In the genomic region with DNA sequence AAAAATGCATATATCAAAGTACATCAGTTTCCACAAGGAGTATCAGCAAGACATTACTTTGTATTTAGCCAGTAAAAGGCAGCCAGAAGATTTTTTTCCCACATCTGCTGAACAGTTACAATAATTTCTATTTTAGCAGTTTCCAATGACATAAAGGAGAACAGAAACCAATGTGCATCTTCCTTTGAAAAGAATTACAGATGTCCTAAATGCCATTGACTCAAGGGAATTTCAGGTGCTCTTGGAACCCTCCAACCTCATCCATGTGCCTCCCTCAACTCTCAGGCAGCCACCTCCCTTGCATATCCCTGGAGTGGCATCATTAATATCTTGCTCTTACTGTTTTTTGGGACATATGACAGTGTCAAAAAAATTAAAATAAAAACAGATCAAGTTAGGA, we compare ENCODE assay signal across 15 cellular contexts.
DNase-seq lines count a peak whose midpoint lies in the region; ATAC-seq and TF ChIP-seq lines count a peak whose summit lies in the region.
"Had no signal": no experiment of that assay in that cellular context is flagged by ENCODE, and none has a peak within 500 bp of the region (broad histone marks: within the 10 kb centered on the region; RNA-seq: fewer than 3 reads in every experiment).

No MANE protein-coding gene starts in this region.

- no peaks in the 10 kb centered on the region for H3K36me3 Mint-ChIP-seq in stimulated activated naive CD8-positive, alpha-beta T cell treated with anti-CD3 and anti-CD28 coated beads, Interleukin-15, Interleukin-2, amounts not matched to agents 100 ng/mL and 50 ng/mL, for 24 hours (ENCODE audit: low read depth)
- no peaks in the 10 kb centered on the region for H3K36me3 Mint-ChIP-seq in activated naive CD8-positive, alpha-beta T cell

- H3K4me1 ChIP-seq in KMS-11 (ENCODE audit: low read depth, poor library complexity, severe bottlenecking) (peaks cover 19% of the 10 kb centered on the region), SK-N-SH (ENCODE audit: control insufficient read depth in 1 of 2, insufficient read depth in 2 of 2, low read depth in 1 of 2, low read length in 1 of 2) (no peaks in the 10 kb centered on the region)
- H3K4me1 ChIP-seq: tibial artery had no signal

- CTCF ChIA-PET in SK-N-SH (lab: Yijun Ruan, JAX), result no interaction called here

- H3K9ac ChIP-seq in KMS-11, result no peak overlapping the region
- no peak overlapping the region for H3K9ac ChIP-seq in SK-N-SH

- TF ChIP-seq EP300 in SK-N-SH (IDR thresholded peaks at IDR 0.05; ENCODE audit: borderline replicate concordance in 1 of 2, low read depth in 1 of 2, low read length in 1 of 2), result no peak

- TF ChIP-seq CTCF in KMS-11 (conservative IDR thresholded peaks at IDR 0.05; ENCODE audit: low read depth, low read length) (no peak), SK-N-SH (IDR thresholded peaks at IDR 0.05) (no peak)

- H3K36me3 ChIP-seq in KMS-11 (ENCODE audit: insufficient read depth), result no peaks in the 10 kb centered on the region
- no peaks in the 10 kb centered on the region for H3K36me3 ChIP-seq in SK-N-SH (replicated peaks in 1 of 2; ENCODE audit: control insufficient read depth in 1 of 2, insufficient read depth in 2 of 2, low read length in 1 of 2)
- H3K36me3 ChIP-seq: tibial artery, WERI-Rb-1 had no signal

- H3K27me3 Mint-ChIP-seq in stimulated activated naive CD8-positive, alpha-beta T cell treated with anti-CD3 and anti-CD28 coated beads, Interleukin-15, Interleukin-2, amounts not matched to agents 100 ng/mL and 50 ng/mL, for 24 hours, result no peaks in the 10 kb centered on the region
- no peaks in the 10 kb centered on the region for H3K27me3 Mint-ChIP-seq in activated naive CD8-positive, alpha-beta T cell

- no peaks in the 10 kb centered on the region for H3K9me3 ChIP-seq in SK-N-SH

- H3K4me3 Mint-ChIP-seq in stimulated activated naive CD8-positive, alpha-beta T cell treated with anti-CD3 and anti-CD28 coated beads, Interleukin-15, Interleukin-2, amounts not matched to agents 100 ng/mL and 50 ng/mL, for 24 hours, result peak overlapping the region; percentile 43
- peak overlapping the region; percentile 70 for H3K4me3 Mint-ChIP-seq in activated naive CD8-positive, alpha-beta T cell

- H3K4me2 ChIP-seq in KMS-11 (peak overlapping the region; percentile 33; the same call in 1 of the 2 replicates), SK-N-SH (no peak overlapping the region)

- peaks cover 4% of the 10 kb centered on the region for H3K9me3 Mint-ChIP-seq in stimulated activated naive CD8-positive, alpha-beta T cell treated with anti-CD3 and anti-CD28 coated beads, Interleukin-15, Interleukin-2, amounts not matched to agents 100 ng/mL and 50 ng/mL, for 24 hours
- peaks cover 4% of the 10 kb centered on the region for H3K9me3 Mint-ChIP-seq in activated naive CD8-positive, alpha-beta T cell (ENCODE audit: low read depth)

- no peak for DNase-seq in stimulated activated naive CD8-positive, alpha-beta T cell treated with anti-CD3 and anti-CD28 coated beads, Interleukin-15, Interleukin-2, amounts not matched to agents 100 U/mL and 50 U/mL, for 24 hours
- DNase-seq in SK-N-SH, result no peak
- DNase-seq in glomerular visceral epithelial cell (ENCODE audit: extremely low spot score), result no peak
- DNase-seq in HuH-7.5 (ENCODE audit: low spot score), result no peak
- DNase-seq: cerebellar nuclear complex, left cardiac atrium, NCI-H1105 treated with DMSO at 0.1 percent for 48 hours, NCI-H2171 treated with DMSO at 0.1 percent for 48 hours, NCI-H82, tibial artery, WERI-Rb-1 had no signal

- H3K4me1 Mint-ChIP-seq in stimulated activated naive CD8-positive, alpha-beta T cell treated with anti-CD3 and anti-CD28 coated beads, Interleukin-15, Interleukin-2, amounts not matched to agents 100 ng/mL and 50 ng/mL, for 24 hours (ENCODE audit: low read depth), result peaks cover 33% of the 10 kb centered on the region
- H3K4me1 Mint-ChIP-seq in activated naive CD8-positive, alpha-beta T cell (ENCODE audit: low read depth), result peaks cover 37% of the 10 kb centered on the region

- H3K4me3 ChIP-seq in KMS-11 (IDR thresholded peaks at IDR 0.05; ENCODE audit: insufficient read depth, low read depth, low read length), result no peak overlapping the region
- H3K4me3 ChIP-seq in SK-N-SH (ENCODE audit: low read depth in 2 of 2, low read length in 1 of 2), result no peak overlapping the region
- H3K4me3 ChIP-seq: tibial artery had no signal

- H3K79me2 ChIP-seq in KMS-11 (ENCODE audit: insufficient read depth, low read depth) (no peaks in the 10 kb centered on the region), SK-N-SH (ENCODE audit: insufficient read depth) (no peaks in the 10 kb centered on the region)

- ATAC-seq in stimulated activated naive CD8-positive, alpha-beta T cell treated with anti-CD3 and anti-CD28 coated beads, Interleukin-15, Interleukin-2, amounts not matched to agents 100 U/mL and 50 U/mL, for 24 hours, result no peak
- no peak for ATAC-seq in GM18909 (IDR thresholded peaks at IDR 0.05; ENCODE audit: poor library complexity, unreplicated experiment)
- ATAC-seq: left cardiac atrium had no signal

- TF ChIP-seq RAD21 in SK-N-SH (IDR thresholded peaks at IDR 0.05; ENCODE audit: low read length), result no peak

- H4K20me1 ChIP-seq in KMS-11 (ENCODE audit: insufficient read depth), result no peaks in the 10 kb centered on the region
- H4K20me1 ChIP-seq in SK-N-SH (ENCODE audit: insufficient read depth), result no peaks in the 10 kb centered on the region

- H3K27me3 ChIP-seq in KMS-11 (ENCODE audit: insufficient read depth, low read depth) (no peaks in the 10 kb centered on the region), SK-N-SH (ENCODE audit: insufficient read depth) (no peaks in the 10 kb centered on the region)
- H3K27me3 ChIP-seq: tibial artery had no signal

- H3K9me2 ChIP-seq in SK-N-SH, result no peaks in the 10 kb centered on the region

- POLR2A ChIA-PET in SK-N-SH (lab: Yijun Ruan, JAX), result no interaction called here

- no peaks in the 10 kb centered on the region for H3F3A ChIP-seq in SK-N-SH (replicated peaks; ENCODE audit: insufficient read depth)

- H3K27ac ChIP-seq in KMS-11, result 0 out of 2 replicates have a peak overlapping the region, but pooled peaks have one; percentile 11
- no peak overlapping the region for H3K27ac ChIP-seq in SK-N-SH (ENCODE audit: low read depth in 2 of 2, low read length in 1 of 2)
- H3K27ac ChIP-seq: tibial artery, WERI-Rb-1 had no signal

- H3K27ac Mint-ChIP-seq in stimulated activated naive CD8-positive, alpha-beta T cell treated with anti-CD3 and anti-CD28 coated beads, Interleukin-15, Interleukin-2, amounts not matched to agents 100 ng/mL and 50 ng/mL, for 24 hours, result peak overlapping the region; percentile 72
- H3K27ac Mint-ChIP-seq in activated naive CD8-positive, alpha-beta T cell, result peak overlapping the region; percentile 89

- H2AFZ ChIP-seq in KMS-11 (ENCODE audit: low read depth) (peak overlapping the region; percentile 12; the same call in 1 of the 2 replicates), SK-N-SH (ENCODE audit: low read depth) (no peak overlapping the region)

TF ChIP-seq in SK-N-SH, 30 proteins besides CTCF, POLR2A, EP300 and RAD21:
- no peak for TF ChIP-seq FOXM1 (IDR thresholded peaks at IDR 0.05; ENCODE audit: low read depth)
- no peak for TF ChIP-seq NFIC (IDR thresholded peaks at IDR 0.05; ENCODE audit: borderline replicate concordance)
- no peak for TF ChIP-seq GATA2 (CRISPR knock-in tag; IDR thresholded peaks at IDR 0.05)
- TF ChIP-seq SMC3 (IDR thresholded peaks at IDR 0.05; ENCODE audit: low read depth, low read length), result no peak
